Comparison of ENCODE assay signal across 1 cellular context in genomic region chr20:9024996-9025395, GRCh38.
TF ChIP-seq lines count a peak whose summit lies in the region.

No MANE protein-coding gene starts in this region.

TF ChIP-seq in K562, 482 proteins besides CTCF, POLR2A, EP300 and RAD21:
- no peak for TF ChIP-seq ZNF583 (CRISPR knock-in tag; IDR thresholded peaks at IDR 0.05)
- TF ChIP-seq KDM4B (IDR thresholded peaks at IDR 0.05; ENCODE audit: borderline replicate concordance in 2 of 2, low read depth in 1 of 2): no peak
- TF ChIP-seq CHD2 (IDR thresholded peaks at IDR 0.05; ENCODE audit: low read depth, low read length): no peak
- no peak for TF ChIP-seq ZNF655 (CRISPR knock-in tag; IDR thresholded peaks at IDR 0.05)
- no peak for TF ChIP-seq SMARCB1 (IDR thresholded peaks at IDR 0.05; ENCODE audit: insufficient read length, low read depth)
- no peak for TF ChIP-seq BACH1 (tag; IDR thresholded peaks at IDR 0.05)
- TF ChIP-seq ZNF644 (tag; IDR thresholded peaks at IDR 0.05; ENCODE audit: low read depth): no peak
- TF ChIP-seq RERE (CRISPR knock-in tag; IDR thresholded peaks at IDR 0.05; ENCODE audit: borderline replicate concordance): no peak
- no peak for TF ChIP-seq ZNF449 (CRISPR knock-in tag; IDR thresholded peaks at IDR 0.05)
- TF ChIP-seq E2F1 (CRISPR knock-in tag; IDR thresholded peaks at IDR 0.05): no peak
- TF ChIP-seq ZNF398 (CRISPR knock-in tag; IDR thresholded peaks at IDR 0.05): no peak
- no peak for TF ChIP-seq TAL1 (IDR thresholded peaks at IDR 0.05)
- no peak for TF ChIP-seq LEF1 (IDR thresholded peaks at IDR 0.05)
- no peak for TF ChIP-seq PRPF4 (IDR thresholded peaks at IDR 0.05; ENCODE audit: insufficient read depth, low read depth, low read length, poor library complexity, severe bottlenecking)
- no peak for TF ChIP-seq ZMIZ1 (IDR thresholded peaks at IDR 0.05; ENCODE audit: low read depth in 2 of 2, low read length in 2 of 2)
